Comparison of ENCODE assay signal across 27 cellular contexts in the genomic region with DNA sequence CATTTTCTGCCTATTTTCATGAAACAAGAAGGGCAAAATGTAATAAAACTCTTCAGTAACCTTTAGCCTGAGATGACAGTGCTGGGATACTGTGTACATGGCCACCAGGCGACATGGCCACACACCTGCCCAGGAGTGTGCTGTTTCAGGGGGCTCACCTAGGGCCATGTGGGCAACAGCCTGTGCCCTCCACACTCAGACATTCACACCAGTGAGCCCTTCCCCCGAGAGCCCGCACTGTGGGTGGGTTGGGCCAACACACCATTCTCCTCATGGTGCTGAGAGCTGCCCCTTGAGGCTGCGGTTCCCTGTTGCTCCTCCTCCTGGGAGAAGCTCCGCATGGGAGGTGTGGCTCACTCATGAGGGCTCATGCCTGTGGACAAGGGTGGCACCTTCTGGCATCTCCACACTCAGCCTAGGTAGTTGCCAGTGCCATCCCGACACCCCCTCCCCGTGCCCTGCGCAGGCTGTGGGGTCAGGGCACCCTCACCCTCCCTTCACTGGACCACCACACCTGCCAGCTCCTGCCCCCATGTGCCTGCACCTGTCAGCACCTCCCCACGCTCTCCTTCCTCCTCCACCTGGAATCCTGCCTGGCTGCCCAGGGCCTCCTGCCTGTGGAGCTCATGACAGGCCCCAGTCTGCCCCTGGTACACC. TPM values are rescaled to one million over a fixed set of nuclear protein-coding genes. Genes with fewer than 3 reads are reported as not detected.
"Had no signal": no experiment of that assay in that cellular context is flagged by ENCODE, and none has a peak within 500 bp of the region (broad histone marks: within the 10 kb centered on the region; RNA-seq: fewer than 3 reads in every experiment).

No MANE protein-coding gene starts in this region.

- H3K4me3 ChIP-seq: SK-N-MC had no signal

- H3K27me3 Mint-ChIP-seq: activated CD4-positive, alpha-beta T cell treated with anti-CD3 and anti-CD28 coated beads, Interleukin-2, amount 10 ng/mL, durations not matched to agents 7 days and 5 days had no signal

- H3K27ac Mint-ChIP-seq: activated B cell treated with CpG ODN at 0.5 μM for 24 hours; activated CD4-positive, alpha-beta memory T cell treated with anti-CD3 and anti-CD28 coated beads for 36 hours; activated CD4-positive, alpha-beta T cell treated with anti-CD3 and anti-CD28 coated beads, Interleukin-2, amount 10 ng/mL, durations not matched to agents 7 days and 5 days; activated naive CD4-positive, alpha-beta T cell treated with anti-CD3 and anti-CD28 coated beads for 36 hours; activated naive CD8-positive, alpha-beta T cell treated with anti-CD3 and anti-CD28 coated beads for 36 hours; activated T-helper 17 cell treated with anti-CD3 and anti-CD28 coated beads, Interleukin-2, amount 50 U/mL, for 72 hours; T-cell had no signal

- ATAC-seq: activated T-cell treated with anti-CD3 and anti-CD28 coated beads, Interleukin-2, amount 50 U/mL, for 4 hours; activated T-helper 17 cell treated with anti-CD3 and anti-CD28 coated beads, Interleukin-2, amount 50 U/mL, for 72 hours; Panc1; Right ventricle myocardium inferior; T-cell had no signal

- H3K4me1 Mint-ChIP-seq: activated B cell treated with CpG ODN at 0.5 μM for 24 hours; activated CD4-positive, alpha-beta T cell treated with anti-CD3 and anti-CD28 coated beads, Interleukin-2, amount 10 ng/mL, durations not matched to agents 7 days and 5 days; activated naive CD8-positive, alpha-beta T cell treated with anti-CD3 and anti-CD28 coated beads for 36 hours; activated T-helper 17 cell treated with anti-CD3 and anti-CD28 coated beads, Interleukin-2, amount 50 U/mL, for 72 hours; T-cell had no signal

- H3K27ac ChIP-seq: SK-N-MC had no signal

- H3K36me3 Mint-ChIP-seq: activated CD4-positive, alpha-beta memory T cell treated with anti-CD3 and anti-CD28 coated beads for 36 hours; activated naive CD8-positive, alpha-beta T cell treated with anti-CD3 and anti-CD28 coated beads for 36 hours; T-cell had no signal

- DNase-seq: activated B cell treated with CpG ODN at 0.5 μM for 24 hours; activated CD4-positive, alpha-beta memory T cell treated with anti-CD3 and anti-CD28 coated beads for 36 hours; activated CD4-positive, alpha-beta T cell treated with anti-CD3 and anti-CD28 coated beads, Interleukin-2, amount 10 ng/mL, durations not matched to agents 7 days and 5 days; activated CD8-positive, alpha-beta memory T cell treated with anti-CD3 and anti-CD28 coated beads for 24 hours; activated gamma-delta T cell; activated naive CD4-positive, alpha-beta T cell treated with anti-CD3 and anti-CD28 coated beads for 36 hours; activated naive CD8-positive, alpha-beta T cell treated with anti-CD3 and anti-CD28 coated beads for 36 hours; activated T-cell treated with anti-CD3 and anti-CD28 coated beads, Interleukin-2, amount 50 U/mL, for 4 hours; KG1; NCI-H1092 treated with DMSO at 0.1 percent for 48 hours; NCI-H1417 treated with DMSO at 0.1 percent for 48 hours; NCI-H1694 treated with DMSO at 0.1 percent for 48 hours; NCI-H2081; NCI-H446 treated with DMSO at 0.1 percent for 48 hours; NCI-H526; NCI-H82; RPMI8226; T-cell; T-helper 2 cell; T1000 had no signal

- H3K4me3 Mint-ChIP-seq: activated B cell treated with CpG ODN at 0.5 μM for 24 hours; activated CD4-positive, alpha-beta memory T cell treated with anti-CD3 and anti-CD28 coated beads for 36 hours; activated CD4-positive, alpha-beta T cell treated with anti-CD3 and anti-CD28 coated beads, Interleukin-2, amount 10 ng/mL, durations not matched to agents 7 days and 5 days; activated naive CD4-positive, alpha-beta T cell treated with anti-CD3 and anti-CD28 coated beads for 36 hours; activated naive CD8-positive, alpha-beta T cell treated with anti-CD3 and anti-CD28 coated beads for 36 hours; activated T-cell treated with anti-CD3 and anti-CD28 coated beads, Interleukin-2, amount 50 U/mL, for 4 hours; activated T-helper 17 cell treated with anti-CD3 and anti-CD28 coated beads, Interleukin-2, amount 50 U/mL, for 72 hours; T-cell had no signal

- H3K9me3 Mint-ChIP-seq: activated CD4-positive, alpha-beta memory T cell treated with anti-CD3 and anti-CD28 coated beads for 36 hours; activated CD4-positive, alpha-beta T cell treated with anti-CD3 and anti-CD28 coated beads, Interleukin-2, amount 10 ng/mL, durations not matched to agents 7 days and 5 days; activated naive CD4-positive, alpha-beta T cell treated with anti-CD3 and anti-CD28 coated beads for 36 hours; activated naive CD8-positive, alpha-beta T cell treated with anti-CD3 and anti-CD28 coated beads for 36 hours; activated T-cell treated with anti-CD3 and anti-CD28 coated beads, Interleukin-2, amount 50 U/mL, for 4 hours; activated T-helper 17 cell treated with anti-CD3 and anti-CD28 coated beads, Interleukin-2, amount 50 U/mL, for 72 hours; T-cell had no signal

RNA-seq across cellular contexts. Expression of a gene that starts 19.7 kb away (rescaled TPM):
- total RNA-seq: activated B cell treated with CpG ODN at 0.5 μM for 24 hours; activated CD4-positive, alpha-beta memory T cell treated with anti-CD3 and anti-CD28 coated beads for 36 hours; activated CD4-positive, alpha-beta T cell treated with anti-CD3 and anti-CD28 coated beads, Interleukin-2, amount 10 ng/mL, durations not matched to agents 7 days and 5 days; activated naive CD4-positive, alpha-beta T cell treated with anti-CD3 and anti-CD28 coated beads for 36 hours; activated naive CD8-positive, alpha-beta T cell treated with anti-CD3 and anti-CD28 coated beads for 36 hours; activated T-cell treated with anti-CD3 and anti-CD28 coated beads, Interleukin-2, amount 50 U/mL, for 4 hours; activated T-helper 17 cell treated with anti-CD3 and anti-CD28 coated beads, Interleukin-2, amount 50 U/mL, for 72 hours; cardiac septum; M059J; OCI-LY7; Right ventricle myocardium inferior had no signal
